16 cellular contexts compared by ENCODE assay signal in genomic region chr1:234692961-234693360, GRCh38.
"Had no signal": no experiment of that assay in that cellular context is flagged by ENCODE, and none has a peak within 500 bp of the region (broad histone marks: within the 10 kb centered on the region; RNA-seq: fewer than 3 reads in every experiment).

No MANE protein-coding gene starts in this region.

- H3K4me3 Mint-ChIP-seq: naive thymus-derived CD8-positive, alpha-beta T cell; type B pancreatic cell had no signal

- H3K9me3 ChIP-seq: heart right ventricle, neutrophil, right atrium auricular region, suprapubic skin, thyroid gland had no signal

- H3K27me3 Mint-ChIP-seq: naive thymus-derived CD8-positive, alpha-beta T cell; type B pancreatic cell had no signal

- H3K9me3 Mint-ChIP-seq: naive thymus-derived CD8-positive, alpha-beta T cell; type B pancreatic cell had no signal

- H3K27me3 ChIP-seq: dorsolateral prefrontal cortex, heart right ventricle, neutrophil, right atrium auricular region, suprapubic skin, thyroid gland had no signal

- DNase-seq: cortex of kidney; effector CD8-positive, alpha-beta T cell; heart right ventricle; hypothalamus; kidney glomerular epithelial cell; mesendoderm; naive thymus-derived CD8-positive, alpha-beta T cell; stimulated activated CD4-positive, alpha-beta T cell treated with anti-CD3 and anti-CD28 coated beads, Interleukin-2, amount 100 ng/mL, for 48 hours; stimulated activated naive CD4-positive, alpha-beta T cell treated with Interleukin-2 at 50 U/mL for 16 hours; thyroid gland had no signal

- H3K36me3 ChIP-seq: heart right ventricle, neutrophil, right atrium auricular region, suprapubic skin, thyroid gland had no signal

- H3K4me2 ChIP-seq: smooth muscle cell had no signal

- H3K27ac ChIP-seq: heart right ventricle, neutrophil, right atrium auricular region, suprapubic skin, thyroid gland had no signal

- H3K27ac Mint-ChIP-seq: naive thymus-derived CD8-positive, alpha-beta T cell; type B pancreatic cell had no signal

- H3K4me1 ChIP-seq: heart right ventricle, right atrium auricular region, suprapubic skin, thyroid gland had no signal

- H3K4me3 ChIP-seq: dorsolateral prefrontal cortex, heart right ventricle, right atrium auricular region, smooth muscle cell, suprapubic skin, thyroid gland had no signal

- H3K36me3 Mint-ChIP-seq: naive thymus-derived CD8-positive, alpha-beta T cell; type B pancreatic cell had no signal
